ENCODE assay signal across 9 cellular contexts in the genomic region with DNA sequence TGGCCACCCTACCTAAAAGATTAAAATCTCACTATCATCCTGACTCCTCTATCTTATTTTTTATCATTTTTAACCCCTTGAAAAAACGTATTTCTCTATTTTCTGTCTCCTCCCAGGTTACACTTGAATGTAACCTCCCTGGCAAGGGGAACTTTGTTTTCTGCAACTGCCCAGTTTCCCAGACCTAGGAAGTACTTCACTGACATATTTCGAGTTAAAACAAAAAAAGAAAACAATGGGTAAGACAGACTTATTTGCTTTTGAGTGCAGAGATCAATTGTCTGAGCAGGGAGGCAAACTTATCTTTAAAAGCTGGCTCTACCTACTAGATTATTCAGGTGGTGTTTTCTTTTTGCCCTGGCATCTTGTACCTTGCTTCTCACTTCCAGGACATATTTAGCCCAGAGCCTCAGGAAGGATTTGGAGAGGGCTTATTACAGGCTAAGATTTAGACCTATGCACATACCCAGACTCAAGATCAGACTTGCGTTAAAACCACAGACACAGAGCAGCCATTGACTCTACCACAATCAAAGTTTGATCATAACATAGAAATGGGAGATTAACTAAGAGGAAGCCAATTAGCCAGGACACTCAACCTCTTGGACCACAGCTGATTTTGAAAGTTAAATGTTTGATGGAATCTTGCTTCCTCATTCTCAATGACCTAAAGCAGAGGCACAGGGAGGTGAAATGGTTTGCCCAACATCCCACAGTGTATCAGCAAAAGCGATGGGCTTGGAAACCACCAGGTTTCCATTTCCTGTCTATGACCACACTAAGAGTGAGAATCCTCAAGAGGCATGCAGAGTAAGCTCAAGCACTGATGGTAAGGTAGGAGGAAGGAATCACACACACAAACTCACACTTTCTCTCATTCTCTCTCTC.
DNase-seq lines count a peak whose midpoint lies in the region; ATAC-seq and TF ChIP-seq lines count a peak whose summit lies in the region.
"Had no signal": no experiment of that assay in that cellular context is flagged by ENCODE, and none has a peak within 500 bp of the region (broad histone marks: within the 10 kb centered on the region; RNA-seq: fewer than 3 reads in every experiment).

No MANE protein-coding gene starts in this region.

- no peak overlapping the region for H3K4me2 ChIP-seq in IMR-90 (ENCODE audit: low read depth, low read length)
- no peak overlapping the region for H3K4me2 ChIP-seq in trophoblast cell (ENCODE audit: low read length)

- H2BK5ac ChIP-seq in IMR-90 (ENCODE audit: low read depth, low read length, poor library complexity, severe bottlenecking) (no peak overlapping the region), trophoblast cell (ENCODE audit: low read depth, low read length, poor library complexity) (no peak overlapping the region)

- no peaks in the 10 kb centered on the region for H4K20me1 ChIP-seq in IMR-90 (ENCODE audit: insufficient read depth, low read length)

- in situ Hi-C loops in IMR-90 (cut with MboI; ENCODE audit: low sequenced_read_pairs), result no loop called here

- TF ChIP-seq RAD21 in IMR-90 (IDR thresholded peaks at IDR 0.05; ENCODE audit: low read length), result no peak

- no peak overlapping the region for H3K4me3 ChIP-seq in IMR-90 (ENCODE audit: insufficient read depth, low read depth, low read length)
- no peak overlapping the region for H3K4me3 ChIP-seq in trophoblast cell (ENCODE audit: low read depth, low read length)

- no peaks in the 10 kb centered on the region for H3K79me2 ChIP-seq in trophoblast cell (ENCODE audit: control insufficient read depth, insufficient read depth, low read length, poor library complexity)

- 0 out of 2 replicates have a peak overlapping the region, but pooled peaks have one; percentile 3 for H2BK20ac ChIP-seq in IMR-90 (ENCODE audit: low read depth, low read length)

- peak; percentile 89 for ATAC-seq in GM18867 (IDR thresholded peaks at IDR 0.05; ENCODE audit: unreplicated experiment)
- peak; percentile 95 for ATAC-seq in GM21825 (IDR thresholded peaks at IDR 0.05; ENCODE audit: unreplicated experiment)
- ATAC-seq in IMR-90 (ENCODE audit: low read depth), result no peak
- ATAC-seq: HCT116 had no signal

- H2BK120ac ChIP-seq in IMR-90 (ENCODE audit: low read depth, low read length) (no peak overlapping the region), trophoblast cell (ENCODE audit: insufficient read depth, low read length, poor library complexity) (no peak overlapping the region)

- H2AFZ ChIP-seq in IMR-90 (replicated peaks; ENCODE audit: low read length, poor library complexity) (no peak overlapping the region), trophoblast cell (ENCODE audit: insufficient read depth, low read length, poor library complexity) (no peak overlapping the region)

- no peak overlapping the region for H2BK12ac ChIP-seq in trophoblast cell (ENCODE audit: low read length)

- H2AK5ac ChIP-seq in IMR-90 (ENCODE audit: low read depth, low read length), result peak overlapping the region; percentile 30
- no peak overlapping the region for H2AK5ac ChIP-seq in trophoblast cell (ENCODE audit: low read length)

- no peak overlapping the region for H3K9ac ChIP-seq in IMR-90 (ENCODE audit: low read depth, low read length)
- no peak overlapping the region for H3K9ac ChIP-seq in trophoblast cell (ENCODE audit: low read length)

- TF ChIP-seq CTCF in IMR-90 (conservative IDR thresholded peaks at IDR 0.05; ENCODE audit: low read depth, low read length), result no peak

- peaks cover 4% of the 10 kb centered on the region for H3K9me3 ChIP-seq in IMR-90 (ENCODE audit: control insufficient read depth, insufficient read depth, low read length)
- H3K9me3 ChIP-seq in trophoblast cell (ENCODE audit: insufficient read depth, low read depth, low read length), result peaks cover 2% of the 10 kb centered on the region

- TF ChIP-seq POLR2A in IMR-90 (IDR thresholded peaks at IDR 0.05; ENCODE audit: low read depth, low read length), result no peak

- H3K14ac ChIP-seq in IMR-90 (replicated peaks; ENCODE audit: low read depth, low read length), result no peak overlapping the region
- H3K14ac ChIP-seq in trophoblast cell (ENCODE audit: low read length), result no peak overlapping the region

- intact Hi-C loops in IMR-90 (cut with micrococcal nuclease), result no loop called here

- H3K27ac ChIP-seq in IMR-90 (ENCODE audit: insufficient read depth, low read length), result no peak overlapping the region
- no peak overlapping the region for H3K27ac ChIP-seq in trophoblast cell (ENCODE audit: low read depth, low read length)

- BruUV-seq in IMR-90 (replicated peaks; lab: Mats Ljungman, UMichigan), result no TSS peak

- no peaks in the 10 kb centered on the region; the same call in 1 of the 2 replicates for H3K9me1 ChIP-seq in IMR-90 (ENCODE audit: insufficient read depth, low read length)

- no peak overlapping the region for H3K23ac ChIP-seq in IMR-90 (ENCODE audit: low read depth, low read length)
- H3K23ac ChIP-seq in trophoblast cell (ENCODE audit: low read length), result no peak overlapping the region

- POLR2A ChIA-PET in IMR-90 (lab: Charles Lee; ENCODE audit: unreplicated experiment), result no interaction called here

- H4K91ac ChIP-seq in IMR-90 (ENCODE audit: insufficient read depth, low read depth, low read length) (no peak overlapping the region), trophoblast cell (ENCODE audit: low read depth, low read length) (no peak overlapping the region)

- no peak overlapping the region; a peak in 1 of 4 replicates for H4K8ac ChIP-seq in IMR-90 (ENCODE audit: low read depth in 2 of 2, low read length in 2 of 2)
- H4K8ac ChIP-seq in trophoblast cell (ENCODE audit: low read depth, low read length), result no peak overlapping the region

- peak overlapping the region; percentile 58; the same call in 1 of the 2 replicates for H4K5ac ChIP-seq in IMR-90 (ENCODE audit: low read depth, low read length)

- CTCF ChIA-PET in IMR-90 (lab: Yijun Ruan, JAX), result no interaction called here

- peak overlapping the region; percentile 25; the same call in 1 of the 2 replicates for H3K4ac ChIP-seq in IMR-90 (ENCODE audit: low read depth, low read length)
- no peak overlapping the region for H3K4ac ChIP-seq in trophoblast cell (ENCODE audit: low read depth, low read length)

- H2AK9ac ChIP-seq in IMR-90 (replicated peaks; ENCODE audit: low read depth, low read length, poor library complexity), result no peak overlapping the region

- peak overlapping the region; percentile 80 for H2BK15ac ChIP-seq in IMR-90 (ENCODE audit: low read depth, low read length)

- H3K18ac ChIP-seq in IMR-90 (ENCODE audit: low read depth, low read length) (peak overlapping the region; percentile 7; the same call in 1 of the 2 replicates), trophoblast cell (ENCODE audit: low read length) (no peak overlapping the region)

- DNase-seq in IMR-90 (no peak), iris pigment epithelial cell (ENCODE audit: low read depth) (peak; percentile 39), DMS153 (lab: John Stamatoyannopoulos, UW) (no peak), trophoblast cell (no peak)
- DNase-seq in activated effector memory CD4-positive, alpha-beta T cell treated with anti-CD3 and anti-CD28 coated beads, Interleukin-2, amount 50 U/mL, for 16 hours, result no peak
- DNase-seq in activated naive CD4-positive, alpha-beta T cell (lab: John Stamatoyannopoulos, UW), result no peak

- H3K4me1 ChIP-seq in IMR-90 (ENCODE audit: control insufficient read depth, insufficient read depth, low read length), result peaks cover 3% of the 10 kb centered on the region
- H3K4me1 ChIP-seq in trophoblast cell (ENCODE audit: control insufficient read depth in 1 of 2, insufficient read depth in 2 of 2, low read length in 2 of 2), result no peaks in the 10 kb centered on the region

- H3K36me3 ChIP-seq in IMR-90 (ENCODE audit: control insufficient read depth, insufficient read depth, low read length) (no peaks in the 10 kb centered on the region), trophoblast cell (ENCODE audit: control insufficient read depth in 1 of 2, insufficient read depth in 2 of 2, low read length in 2 of 2) (no peaks in the 10 kb centered on the region)

- H3K79me1 ChIP-seq in IMR-90 (ENCODE audit: low read depth in 1 of 2, low read length in 2 of 2) (no peaks in the 10 kb centered on the region), trophoblast cell (ENCODE audit: low read length) (no peaks in the 10 kb centered on the region)

- H3K27me3 ChIP-seq in IMR-90 (ENCODE audit: control insufficient read depth, insufficient read depth, low read length) (no peaks in the 10 kb centered on the region; the same call in 1 of the 2 replicates), trophoblast cell (ENCODE audit: insufficient read depth, low read length) (no peaks in the 10 kb centered on the region)

- dilution Hi-C loops in IMR-90 (cut with HindIII; ENCODE audit: low sequenced_read_pairs, unreplicated experiment), result no loop called here

- H3K56ac ChIP-seq in IMR-90 (ENCODE audit: extremely low read depth, insufficient read depth, low read length), result no peak overlapping the region

- H4K12ac ChIP-seq in trophoblast cell (ENCODE audit: low read depth, low read length), result no peak overlapping the region

- WGBS in IMR-90 (ENCODE audit: extremely low coverage in 2 of 2, insufficient read length in 1 of 2), 2 experiments, result 67 to 100% methylated on average over 1 of the region's 4 CpGs
- WGBS in trophoblast cell (ENCODE audit: extremely low coverage, insufficient coverage, insufficient read length), result no CpG with 5 or more reads among the region's 4 CpGs

TF ChIP-seq in IMR-90, 13 proteins besides CTCF, POLR2A, EP300 and RAD21:
- TF ChIP-seq CEBPB (IDR thresholded peaks at IDR 0.05; ENCODE audit: low read depth, low read length) (no peak), BHLHE40 (IDR thresholded peaks at IDR 0.05; ENCODE audit: low read depth, low read length) (no peak), RFX5 (IDR thresholded peaks at IDR 0.05; ENCODE audit: low read depth, low read length) (no peak), FOS (IDR thresholded peaks at IDR 0.05; ENCODE audit: low read depth, low read length) (no peak), RCOR1 (IDR thresholded peaks at IDR 0.05; ENCODE audit: insufficient replicate concordance, low read length) (no peak), SMC3 (IDR thresholded peaks at IDR 0.05; ENCODE audit: low read depth, low read length) (no peak)
- TF ChIP-seq, protein P1, sequence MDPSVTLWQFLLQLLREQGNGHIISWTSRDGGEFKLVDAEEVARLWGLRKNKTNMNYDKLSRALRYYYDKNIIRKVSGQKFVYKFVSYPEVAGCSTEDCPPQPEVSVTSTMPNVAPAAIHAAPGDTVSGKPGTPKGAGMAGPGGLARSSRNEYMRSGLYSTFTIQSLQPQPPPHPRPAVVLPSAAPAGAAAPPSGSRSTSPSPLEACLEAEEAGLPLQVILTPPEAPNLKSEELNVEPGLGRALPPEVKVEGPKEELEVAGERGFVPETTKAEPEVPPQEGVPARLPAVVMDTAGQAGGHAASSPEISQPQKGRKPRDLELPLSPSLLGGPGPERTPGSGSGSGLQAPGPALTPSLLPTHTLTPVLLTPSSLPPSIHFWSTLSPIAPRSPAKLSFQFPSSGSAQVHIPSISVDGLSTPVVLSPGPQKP (IDR thresholded peaks at IDR 0.05; ENCODE audit: borderline replicate concordance, low read depth, low read length), result no peak
